ENCODE assay signal across 10 cellular contexts in the genomic region with DNA sequence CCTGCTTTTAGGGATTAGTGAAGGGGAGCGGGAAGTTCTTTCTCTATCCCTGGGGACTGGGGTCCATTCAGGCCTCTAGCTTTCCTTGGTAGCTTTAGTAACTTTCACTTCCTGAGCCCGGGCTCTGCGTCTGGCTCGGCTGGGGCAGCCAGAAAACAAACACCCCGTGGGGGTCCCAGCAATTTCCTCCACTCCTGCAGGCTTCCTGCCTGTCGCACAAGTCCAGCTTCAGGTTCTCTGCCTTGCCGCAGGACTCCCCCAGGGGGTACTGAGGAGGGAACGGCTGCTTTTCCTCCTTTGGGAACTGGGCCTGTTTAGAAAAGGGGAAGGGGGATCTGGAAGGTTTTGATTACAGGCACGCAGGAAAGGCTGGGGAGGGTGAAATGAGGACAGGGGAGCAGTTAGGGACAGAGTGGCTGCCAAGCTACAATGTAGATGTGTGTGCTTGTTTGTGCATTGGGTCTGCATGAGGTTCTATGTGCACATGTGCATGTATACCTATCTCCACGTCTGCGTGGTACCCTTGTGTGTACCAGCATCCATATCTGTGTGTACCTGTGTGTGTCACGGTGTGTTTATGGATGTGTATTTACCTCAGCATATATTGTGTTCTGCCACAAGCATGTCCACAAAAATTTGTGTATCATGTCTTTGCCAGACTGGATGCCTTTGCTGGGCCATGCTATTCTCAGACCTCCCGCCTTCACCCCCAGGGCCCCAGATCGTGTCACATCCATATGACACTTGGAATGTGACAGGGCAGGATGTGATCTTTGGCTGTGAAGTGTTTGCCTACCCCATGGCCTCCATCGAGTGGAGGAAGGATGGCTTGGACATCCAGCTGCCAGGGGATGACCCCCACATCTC. TPM values are rescaled to one million over a fixed set of nuclear protein-coding genes. Genes with fewer than 3 reads are reported as not detected.
DNase-seq lines count a peak whose midpoint lies in the region; ATAC-seq, FAIRE-seq and TF ChIP-seq lines count a peak whose summit lies in the region.
"Had no signal": no experiment of that assay in that cellular context is flagged by ENCODE, and none has a peak within 500 bp of the region (broad histone marks: within the 10 kb centered on the region; RNA-seq: fewer than 3 reads in every experiment).

No MANE protein-coding gene starts in this region.

- H3K36me3 ChIP-seq in HepG2 (replicated peaks in 1 of 2; ENCODE audit: control insufficient read depth in 1 of 2, insufficient read depth in 2 of 2, low read length in 2 of 2): no peaks in the 10 kb centered on the region
- no peaks in the 10 kb centered on the region for H3K36me3 ChIP-seq in right lobe of liver
- peaks cover 6% of the 10 kb centered on the region; the same call in 1 of the 2 replicates for H3K36me3 ChIP-seq in Panc1 (ENCODE audit: control insufficient read depth, insufficient read depth, low read length)

- WGBS in HepG2 (ENCODE audit: low lambda C conversion rate): 46% methylated on average over 14 of the region's 15 CpGs
- WGBS in right lobe of liver (ENCODE audit: insufficient coverage, low coverage, low lambda C conversion rate, missing lambda C conversion rate): 40% methylated on average over 11 of the region's 15 CpGs

- no peak for FAIRE-seq in HepG2 (lab: Jason Lieb, UNC)

- H3K4me1 Mint-ChIP-seq in immature natural killer cell: peaks cover 46% of the 10 kb centered on the region in 2 donors

- no peaks in the 10 kb centered on the region for H3K9me3 ChIP-seq in HepG2 (ENCODE audit: low read length)
- H3K9me3 ChIP-seq in right lobe of liver: no peaks in the 10 kb centered on the region
- H3K9me3 ChIP-seq in Panc1 (ENCODE audit: control insufficient read depth, insufficient read depth, low read depth, low read length): no peaks in the 10 kb centered on the region

- no TSS peak for BruUV-seq in HepG2 (replicated peaks; lab: Mats Ljungman, UMichigan)
- no TSS peak for BruUV-seq in Panc1 (replicated peaks; lab: Mats Ljungman, UMichigan)

- no peak for TF ChIP-seq RAD21 in HepG2 (CRISPR knock-in tag; IDR thresholded peaks at IDR 0.05)

- H3K27ac ChIP-seq in HepG2 (ENCODE audit: extremely low read length, insufficient read depth, low read length): peak overlapping the region; percentile 99
- H3K27ac ChIP-seq in right lobe of liver: no peak overlapping the region
- peak overlapping the region; percentile 99 for H3K27ac ChIP-seq in Panc1 (ENCODE audit: low read length)

- peak overlapping the region; percentile 99 for H3K9ac ChIP-seq in HepG2 (ENCODE audit: insufficient read depth, low read depth, low read length)

- H3K9me3 Mint-ChIP-seq in immature natural killer cell: no peaks in the 10 kb centered on the region
- H3K9me3 Mint-ChIP-seq: activated naive CD4-positive, alpha-beta T cell treated with anti-CD3 and anti-CD28 coated beads, Interleukin-2, amount 10 ng/mL, durations not matched to agents 7 days and 5 days had no signal

- POLR2A ChIA-PET in HepG2 (lab: Yijun Ruan, JAX) (interaction anchor here (0.8 to 9.0 kb wide), 6 partner anchors 13 to 755 kb away, joined by 3 to 141 read pairs (median 12); partner anchors contain the start of genes OGA, PDZD7 and SFXN3), Panc1 (lab: Charles Lee) (no interaction called here)

- no peak for TF ChIP-seq POLR2A in HepG2 (IDR thresholded peaks at IDR 0.05; ENCODE audit: insufficient read depth in 1 of 2, low read depth in 2 of 2, low read length in 2 of 2)
- no peak for TF ChIP-seq POLR2A in right lobe of liver (IDR thresholded peaks at IDR 0.05)

- intact Hi-C loops in HepG2 (cut with micrococcal nuclease; ENCODE audit: unreplicated experiment) (no loop called here), right lobe of liver (cut with DNase I) (no loop called here), Panc1 (cut with micrococcal nuclease; ENCODE audit: unreplicated experiment) (no loop called here)

- no peak for ATAC-seq in HepG2
- no peak for ATAC-seq in right lobe of liver
- no peak for ATAC-seq in Panc1
- ATAC-seq in GM21786 (IDR thresholded peaks at IDR 0.05; ENCODE audit: unreplicated experiment): no peak
- ATAC-seq: activated CD4-positive, CD25-positive, alpha-beta regulatory T cell treated with anti-CD3 and anti-CD28 coated beads, Interleukin-2, amount 50 U/mL, for 24 hours had no signal

- in situ Hi-C loops in HepG2 (cut with HindIII; ENCODE audit: extremely low pct_ligation_motif_present, low pct_unique_long_range_greater_than_20kb): no loop called here
- in situ Hi-C loops in Panc1 (cut with HindIII; ENCODE audit: low pct_unique_long_range_greater_than_20kb, low sequenced_read_pairs): no loop called here

- peaks cover 22 to 34% (median 30%) of the 10 kb centered on the region in 3 donors for H3K27me3 Mint-ChIP-seq in immature natural killer cell (ENCODE audit: low read depth in 3 of 3)

- CTCF ChIA-PET in HepG2 (lab: Yijun Ruan, JAX; ENCODE audit: low intra/inter-chr PET ratio, low total read pairs) (no interaction called here), Panc1 (lab: Charles Lee) (interaction anchor here (0.7 kb wide), 1 partner anchor 38 kb away, joined by 3 read pairs; no protein-coding TSS in a partner anchor)

- H3K4me3 Mint-ChIP-seq in immature natural killer cell: peak overlapping the region; percentile 22 to 65 (median 51)
- H3K4me3 Mint-ChIP-seq: activated naive CD4-positive, alpha-beta T cell treated with anti-CD3 and anti-CD28 coated beads, Interleukin-2, amount 10 ng/mL, durations not matched to agents 7 days and 5 days had no signal

- no peak overlapping the region for H2AFZ ChIP-seq in HepG2 (ENCODE audit: low read length)

- H3K27me3 ChIP-seq in HepG2 (ENCODE audit: control insufficient read depth in 1 of 2, insufficient read depth in 2 of 2, low read length in 2 of 2) (no peaks in the 10 kb centered on the region; a peak in 1 of 5 replicates), right lobe of liver (no peaks in the 10 kb centered on the region), Panc1 (ENCODE audit: control insufficient read depth, insufficient read depth, low read length) (no peaks in the 10 kb centered on the region)

- no peaks in the 10 kb centered on the region; the same call in 1 of the 2 replicates for H4K20me1 ChIP-seq in HepG2 (ENCODE audit: insufficient read depth, low read length)

- H3K27ac Mint-ChIP-seq in immature natural killer cell: peak overlapping the region in 1 of 6 donors; percentile 74
- H3K27ac Mint-ChIP-seq: activated naive CD4-positive, alpha-beta T cell treated with anti-CD3 and anti-CD28 coated beads, Interleukin-2, amount 10 ng/mL, durations not matched to agents 7 days and 5 days had no signal

- H3K36me3 Mint-ChIP-seq in immature natural killer cell: no peaks in the 10 kb centered on the region

- H3K4me2 ChIP-seq in HepG2 (ENCODE audit: low read depth, low read length): peak overlapping the region; percentile 99

- H3K4me1 ChIP-seq in HepG2 (ENCODE audit: insufficient read depth, low read length): peaks cover 46% of the 10 kb centered on the region
- H3K4me1 ChIP-seq in right lobe of liver: peaks cover 0 to 38% (median 14%) of the 10 kb centered on the region in 4 donors
- H3K4me1 ChIP-seq in Panc1 (ENCODE audit: control insufficient read depth, insufficient read depth, low read length): peaks cover 49% of the 10 kb centered on the region

- H3K79me2 ChIP-seq in HepG2 (ENCODE audit: insufficient read depth, low read length): peaks cover 35% of the 10 kb centered on the region

- no peak for TF ChIP-seq CTCF in HepG2 (CRISPR knock-in tag; IDR thresholded peaks at IDR 0.05)
- TF ChIP-seq CTCF in right lobe of liver (IDR thresholded peaks at IDR 0.05): no peak
- no peak for TF ChIP-seq CTCF in Panc1 (IDR thresholded peaks at IDR 0.05)

- H3K4me3 ChIP-seq in HepG2 (replicated peaks in 1 of 3; ENCODE audit: insufficient read depth in 1 of 3, low read depth in 2 of 3, low read length in 3 of 3) (peak overlapping the region in 2 of 3 experiments; percentile 9 to 97; a peak in 4 of 6 replicates), right lobe of liver (no peak overlapping the region), Panc1 (ENCODE audit: low read depth in 2 of 2, low read length in 2 of 2) (peak overlapping the region in 1 of 2 experiments; percentile 77; a peak in 2 of 4 replicates)

- no peak for DNase-seq in HepG2 (ENCODE audit: low spot score)
- no peak for DNase-seq in right lobe of liver
- DNase-seq in Panc1 (ENCODE audit: low read depth, low spot score): no peak
- DNase-seq in immature natural killer cell: no peak
- no peak for DNase-seq in cerebellar nuclear complex (lab: John Stamatoyannopoulos, UW)
- no peak for DNase-seq in HCEC 1CT
- no peak for DNase-seq in germinal center (ENCODE audit: low spot score)
- DNase-seq: activated naive CD4-positive, alpha-beta T cell treated with anti-CD3 and anti-CD28 coated beads, Interleukin-2, amount 10 ng/mL, durations not matched to agents 7 days and 5 days had no signal

- TF ChIP-seq EP300 in HepG2 (IDR thresholded peaks at IDR 0.05; ENCODE audit: low read depth in 2 of 2, low read length in 2 of 2) (no peak), HepG2 (CRISPR knock-in tag; IDR thresholded peaks at IDR 0.05; ENCODE audit: borderline replicate concordance) (no peak)

RNA-seq across cellular contexts. Expression of gene KAZALD1, which starts 2.0 kb away (rescaled TPM):
- total RNA-seq in HepG2 (2016; rRNA removed; fragmentation: Illumina TruSeq; extraction: Trizol) (18.0 and 27.7 TPM in 2 replicates), right lobe of liver (1 to 10 TPM in 1 of 6 experiments, under 1 TPM in 5; 0.22 to 1.1 (median 0.57) TPM), Panc1 (2021; ENCODE audit: unreplicated experiment) (21.2 TPM)
- total RNA-seq in HepG2 (2016; cell fraction: cytosol; rRNA removed; fragmentation: Illumina TruSeq; extraction: Trizol; ENCODE audit: low read depth): 8.5 and 8.9 TPM in 2 replicates
- 14.9 and 26.2 TPM in 2 replicates for total RNA-seq in HepG2 (2016; cell fraction: insoluble cytoplasmic fraction; rRNA removed; fragmentation: Illumina TruSeq; extraction: Trizol)
- 21.1 and 23.2 TPM in 2 replicates for total RNA-seq in HepG2 (2016; cell fraction: membrane; rRNA removed; fragmentation: Illumina TruSeq; extraction: Trizol)
- total RNA-seq in HepG2 (2016; cell fraction: nucleus; rRNA removed; fragmentation: Illumina TruSeq; extraction: Trizol): 32.0 and 35.5 TPM in 2 replicates
- polyA plus RNA-seq in HepG2 (2011; rRNA removed) (16.7 and 16.8 TPM in 2 replicates), immature natural killer cell (not detected)
- 12.0 and 21.9 TPM in 2 replicates for polyA plus RNA-seq in HepG2 (2011; cell fraction: cytosol; rRNA removed)
- polyA plus RNA-seq in HepG2 (2011; cell fraction: nucleus; rRNA removed): 46.9 and 60.7 TPM in 2 replicates
- 10.6 and 15.7 TPM in 2 replicates for polyA plus RNA-seq in HepG2 (2012)
- 6.1 and 8.0 TPM in 2 replicates for polyA plus RNA-seq in HepG2 (2016; cell fraction: cytosol; fragmentation: Illumina TruSeq; extraction: Trizol; ENCODE audit: low read depth)
- polyA plus RNA-seq in HepG2 (2016; cell fraction: insoluble cytoplasmic fraction; fragmentation: Illumina TruSeq; extraction: Trizol; ENCODE audit: low read depth): 14.9 and 20.6 TPM in 2 replicates
- polyA plus RNA-seq in HepG2 (2016; cell fraction: membrane; fragmentation: Illumina TruSeq; extraction: Trizol; ENCODE audit: low read depth): 16.2 and 17.5 TPM in 2 replicates
- 52.2 and 57.1 TPM in 2 replicates for polyA plus RNA-seq in HepG2 (2016; cell fraction: nucleus; fragmentation: Illumina TruSeq; extraction: Trizol; ENCODE audit: insufficient read depth, low read depth)
- polyA minus RNA-seq in HepG2 (2011; rRNA and poly(A)+ RNA removed; ENCODE audit: low replicate concordance): 32.5 and 65.2 TPM in 2 replicates
- polyA minus RNA-seq in HepG2 (2011; cell fraction: cytosol; rRNA and poly(A)+ RNA removed): 8.6 and 15.6 TPM in 2 replicates
- polyA minus RNA-seq in HepG2 (2011; cell fraction: nucleus; rRNA and poly(A)+ RNA removed): 36.6 and 46.4 TPM in 2 replicates
- 17.5 TPM for polyA plus RNA-seq in Panc1 (2012; ENCODE audit: insufficient read length)

RNA-seq across cellular contexts. Expression of gene SFXN3, which starts 32.7 kb away (rescaled TPM):
- total RNA-seq in HepG2 (2016; rRNA removed; fragmentation: Illumina TruSeq; extraction: Trizol): 11.9 and 16.8 TPM in 2 replicates
- 2.4 and 4.1 TPM in 2 replicates for total RNA-seq in HepG2 (2016; cell fraction: cytosol; rRNA removed; fragmentation: Illumina TruSeq; extraction: Trizol; ENCODE audit: low read depth)
- total RNA-seq in HepG2 (2016; cell fraction: insoluble cytoplasmic fraction; rRNA removed; fragmentation: Illumina TruSeq; extraction: Trizol): 10.6 and 15.0 TPM in 2 replicates
- 9.3 and 10.0 TPM in 2 replicates for total RNA-seq in HepG2 (2016; cell fraction: membrane; rRNA removed; fragmentation: Illumina TruSeq; extraction: Trizol)
- 18.9 and 21.6 TPM in 2 replicates for total RNA-seq in HepG2 (2016; cell fraction: nucleus; rRNA removed; fragmentation: Illumina TruSeq; extraction: Trizol)
- polyA plus RNA-seq in HepG2 (2011; rRNA removed): 71.5 and 86.1 TPM in 2 replicates
- 38.5 and 39.6 TPM in 2 replicates for polyA plus RNA-seq in HepG2 (2011; cell fraction: cytosol; rRNA removed)
- polyA plus RNA-seq in HepG2 (2011; cell fraction: nucleus; rRNA removed): 337 and 354 TPM in 2 replicates
- polyA plus RNA-seq in HepG2 (2012): 24.0 and 38.4 TPM in 2 replicates
- polyA plus RNA-seq in HepG2 (2016; cell fraction: cytosol; fragmentation: Illumina TruSeq; extraction: Trizol; ENCODE audit: low read depth): 3.0 and 4.5 TPM in 2 replicates
- polyA plus RNA-seq in HepG2 (2016; cell fraction: insoluble cytoplasmic fraction; fragmentation: Illumina TruSeq; extraction: Trizol; ENCODE audit: low read depth): 14.7 and 15.8 TPM in 2 replicates
- 9.2 and 10.1 TPM in 2 replicates for polyA plus RNA-seq in HepG2 (2016; cell fraction: membrane; fragmentation: Illumina TruSeq; extraction: Trizol; ENCODE audit: low read depth)
- 49.5 and 57.7 TPM in 2 replicates for polyA plus RNA-seq in HepG2 (2016; cell fraction: nucleus; fragmentation: Illumina TruSeq; extraction: Trizol; ENCODE audit: insufficient read depth, low read depth)
- polyA minus RNA-seq in HepG2 (2011; rRNA and poly(A)+ RNA removed; ENCODE audit: low replicate concordance): 78.6 and 219 TPM in 2 replicates
- 20.9 and 30.7 TPM in 2 replicates for polyA minus RNA-seq in HepG2 (2011; cell fraction: cytosol; rRNA and poly(A)+ RNA removed)
- 46.2 and 58.2 TPM in 2 replicates for polyA minus RNA-seq in HepG2 (2011; cell fraction: nucleus; rRNA and poly(A)+ RNA removed)
- 10 to 100 TPM in 2 of 6 experiments, 1 to 10 TPM in 4; 4.0 to 17.0 (median 7.6) TPM for total RNA-seq in right lobe of liver
- total RNA-seq in Panc1 (2021; ENCODE audit: unreplicated experiment): 15.3 TPM
- 12.9 TPM for polyA plus RNA-seq in Panc1 (2012; ENCODE audit: insufficient read length)
- polyA plus RNA-seq in immature natural killer cell: 10 to 100 TPM; 18.2 to 23.0 (median 22.0) TPM

RNA-seq across cellular contexts. Expression of gene PDZD7, which starts 32.9 kb away (rescaled TPM):
- 0.60 and 0.73 TPM in 2 replicates for total RNA-seq in HepG2 (2016; rRNA removed; fragmentation: Illumina TruSeq; extraction: Trizol)
- 0.51 and 0.62 TPM in 2 replicates for total RNA-seq in HepG2 (2016; cell fraction: cytosol; rRNA removed; fragmentation: Illumina TruSeq; extraction: Trizol; ENCODE audit: low read depth)
- 0.42 and 1.1 TPM in 2 replicates for total RNA-seq in HepG2 (2016; cell fraction: insoluble cytoplasmic fraction; rRNA removed; fragmentation: Illumina TruSeq; extraction: Trizol)
- total RNA-seq in HepG2 (2016; cell fraction: membrane; rRNA removed; fragmentation: Illumina TruSeq; extraction: Trizol): 0.40 and 0.65 TPM in 2 replicates
- 1.1 and 1.3 TPM in 2 replicates for total RNA-seq in HepG2 (2016; cell fraction: nucleus; rRNA removed; fragmentation: Illumina TruSeq; extraction: Trizol)
- 0.58 and 0.78 TPM in 2 replicates for polyA plus RNA-seq in HepG2 (2011; rRNA removed)
- polyA plus RNA-seq in HepG2 (2011; cell fraction: cytosol; rRNA removed): 0.42 TPM in 2 replicates
- 3.9 and 4.2 TPM in 2 replicates for polyA plus RNA-seq in HepG2 (2011; cell fraction: nucleus; rRNA removed)
- polyA plus RNA-seq in HepG2 (2012): 1.4 and 1.9 TPM in 2 replicates
- polyA plus RNA-seq in HepG2 (2016; cell fraction: cytosol; fragmentation: Illumina TruSeq; extraction: Trizol; ENCODE audit: low read depth): 0.14 and 0.16 TPM in 2 replicates
- polyA plus RNA-seq in HepG2 (2016; cell fraction: insoluble cytoplasmic fraction; fragmentation: Illumina TruSeq; extraction: Trizol; ENCODE audit: low read depth): 0.49 and 0.68 TPM in 2 replicates
- 0.29 and 0.30 TPM in 2 replicates for polyA plus RNA-seq in HepG2 (2016; cell fraction: membrane; fragmentation: Illumina TruSeq; extraction: Trizol; ENCODE audit: low read depth)
- 1.2 and 1.4 TPM in 2 replicates for polyA plus RNA-seq in HepG2 (2016; cell fraction: nucleus; fragmentation: Illumina TruSeq; extraction: Trizol; ENCODE audit: insufficient read depth, low read depth)
- 1.4 and 3.3 TPM in 2 replicates for polyA minus RNA-seq in HepG2 (2011; rRNA and poly(A)+ RNA removed; ENCODE audit: low replicate concordance)
- 0.49 TPM in 1 of 2 replicates, not detected in the other for polyA minus RNA-seq in HepG2 (2011; cell fraction: cytosol; rRNA and poly(A)+ RNA removed)
- polyA minus RNA-seq in HepG2 (2011; cell fraction: nucleus; rRNA and poly(A)+ RNA removed): 1.2 and 1.3 TPM in 2 replicates
- under 1 TPM in 5 of 6 experiments, not detected in 1; 0.15 to 0.50 (median 0.20) TPM for total RNA-seq in right lobe of liver
- total RNA-seq in Panc1 (2021; ENCODE audit: unreplicated experiment): 1.8 TPM
- polyA plus RNA-seq in Panc1 (2012; ENCODE audit: insufficient read length): 2.0 TPM
- 1 to 10 TPM in 1 of 3 donors, under 1 TPM in 1, not detected in 1; 0.28 to 1.1 TPM for polyA plus RNA-seq in immature natural killer cell

Comparison
In these comparisons a context has a peak if more than half of its experiments do, and no peak if none do; other contexts are left out.
1. H3K27ac ChIP-seq: peak in HepG2 (single experiment) and Panc1 (single experiment); none in right lobe of liver (0 of 3).
2. H3K4me3 ChIP-seq: peak in HepG2 (2 of 3); none in right lobe of liver (0 of 3).
3. RNA of gene KAZALD1, which starts 2.0 kb away (total RNA-seq): 8.5 to 35.5 TPM in HepG2 and 21.2 TPM in Panc1 (single experiment); 0.22 to 1.1 TPM in right lobe of liver; every median in the first group is over 4 times any median in the second.